19 cellular contexts compared by ENCODE assay signal in genomic region chrX:19899234-19899788, GRCh38.
"Had no signal": no experiment of that assay in that cellular context is flagged by ENCODE, and none has a peak within 500 bp of the region (broad histone marks: within the 10 kb centered on the region; RNA-seq: fewer than 3 reads in every experiment).

No MANE protein-coding gene starts in this region.

- H3K9me3 ChIP-seq: colonic mucosa, left ventricle myocardium inferior, lower lobe of right lung, ovary, tibial artery, upper lobe of left lung, uterus had no signal

- H3K27me3 ChIP-seq: colonic mucosa, foreskin keratinocyte, hepatocyte, neural progenitor cell, ovary, tibial artery, upper lobe of left lung, uterus had no signal

- H2AFZ ChIP-seq: hepatocyte, neural progenitor cell had no signal

- H3K4me2 ChIP-seq: hepatocyte, neural progenitor cell had no signal

- H3K36me3 ChIP-seq: colonic mucosa, left ventricle myocardium inferior, lower lobe of right lung, neural progenitor cell, ovary, tibial artery, upper lobe of left lung, uterus had no signal

- H3K4me3 ChIP-seq: colonic mucosa, hepatocyte, left ventricle myocardium inferior, lower lobe of right lung, neural progenitor cell, ovary, tibial artery, upper lobe of left lung, uterus had no signal

- H3K27ac ChIP-seq: colonic mucosa, foreskin keratinocyte, hepatocyte, left ventricle myocardium inferior, lower lobe of right lung, neural progenitor cell, ovary, tibial artery, upper lobe of left lung, uterus had no signal

- H3K4me1 ChIP-seq: colonic mucosa, foreskin keratinocyte, left ventricle myocardium inferior, lower lobe of right lung, neural progenitor cell, tibial artery, upper lobe of left lung, uterus had no signal

- FAIRE-seq: endothelial cell of umbilical vein, kidney had no signal

- H3K9ac ChIP-seq: neural progenitor cell had no signal

- ATAC-seq: foreskin keratinocyte; left cardiac atrium; lower lobe of right lung; natural killer cell treated with Interleukin-12 subunit alpha and Interleukin-12 subunit beta and Interleukin-15 and Interleukin-18, amount 100 ng/mL, for 72 hours; right cardiac atrium; stimulated activated memory B cell treated with anti-CD40 and anti-IgM and Interleukin-4, amounts not matched to agents 10 μg/mL and 1 μg/mL and 100 μg/mL, for 72 hours had no signal

- DNase-seq: colonic mucosa; dermis blood vessel endothelial cell; foreskin keratinocyte; kidney; left cardiac atrium; left ventricle myocardium inferior; lower lobe of right lung; nucleus accumbens; ovary; right cardiac atrium; stimulated activated CD4-positive, alpha-beta T cell treated with anti-CD3 and anti-CD28 coated beads, Interleukin-4, amount 100 ng/mL, for 24 hours; tibial artery; upper lobe of left lung; uterus had no signal

- H3K79me2 ChIP-seq: hepatocyte had no signal
